ENCODE assay signal across 9 cellular contexts in genomic region chr12:52023976-52024688, GRCh38. TPM values are rescaled to one million over a fixed set of nuclear protein-coding genes. Genes with fewer than 3 reads are reported as not detected.
DNase-seq lines count a peak whose midpoint lies in the region; ATAC-seq and TF ChIP-seq lines count a peak whose summit lies in the region.
"Had no signal": no experiment of that assay in that cellular context is flagged by ENCODE, and none has a peak within 500 bp of the region (broad histone marks: within the 10 kb centered on the region; RNA-seq: fewer than 3 reads in every experiment).

No MANE protein-coding gene starts in this region.

- H3K27ac Mint-ChIP-seq in activated CD4-positive, alpha-beta T cell treated with anti-CD3 and anti-CD28 coated beads, Interleukin-2, amount 10 ng/mL, durations not matched to agents 7 days and 5 days: peak overlapping the region; percentile 99
- peak overlapping the region; percentile 85 for H3K27ac Mint-ChIP-seq in activated T-helper 17 cell treated with anti-CD3 and anti-CD28 coated beads, Interleukin-2, amount 50 U/mL, for 72 hours

- no peak for TF ChIP-seq POLR2A in adrenal gland (IDR thresholded peaks at IDR 0.05)

- TF ChIP-seq CTCF in tibial artery (IDR thresholded peaks at IDR 0.05): peak in 1 of 2 experiments; percentile 8
- TF ChIP-seq CTCF in adrenal gland (IDR thresholded peaks at IDR 0.05): peak in 2 of 6 experiments; percentile 9 to 61
- no peak for TF ChIP-seq CTCF in GM13977 (IDR thresholded peaks at IDR 0.05; ENCODE audit: extremely low read depth, insufficient read depth, missing control alignments)

- no peaks in the 10 kb centered on the region for H3K9me3 Mint-ChIP-seq in activated CD4-positive, alpha-beta T cell treated with anti-CD3 and anti-CD28 coated beads, Interleukin-2, amount 10 ng/mL, durations not matched to agents 7 days and 5 days
- H3K9me3 Mint-ChIP-seq in activated T-helper 17 cell treated with anti-CD3 and anti-CD28 coated beads, Interleukin-2, amount 50 U/mL, for 72 hours: no peaks in the 10 kb centered on the region

- no peaks in the 10 kb centered on the region for H3K27me3 Mint-ChIP-seq in activated CD4-positive, alpha-beta T cell treated with anti-CD3 and anti-CD28 coated beads, Interleukin-2, amount 10 ng/mL, durations not matched to agents 7 days and 5 days
- no peaks in the 10 kb centered on the region for H3K27me3 Mint-ChIP-seq in activated T-helper 17 cell treated with anti-CD3 and anti-CD28 coated beads, Interleukin-2, amount 50 U/mL, for 72 hours

- peak; percentile 14 for ATAC-seq in activated T-helper 17 cell treated with anti-CD3 and anti-CD28 coated beads, Interleukin-2, amount 50 U/mL, for 72 hours (replicated peaks)
- peak; percentile 8 for ATAC-seq in left colon

- DNase-seq in activated CD4-positive, alpha-beta T cell treated with anti-CD3 and anti-CD28 coated beads, Interleukin-2, amount 10 ng/mL, durations not matched to agents 7 days and 5 days: no peak
- DNase-seq in activated CD4-positive, alpha-beta T cell treated with anti-CD3 and anti-CD28 coated beads, Interleukin-2, amount 50 U/mL, for 48 hours: no peak
- DNase-seq in left colon (no peak), tibial artery (no peak), adrenal gland (no peak), activated gamma-delta T cell (lab: John Stamatoyannopoulos, UW) (no peak), GM13977 (ENCODE audit: low spot score) (no peak)

- in situ Hi-C loops in GM13977 (cut with MboI; ENCODE audit: low pct_unique_long_range_greater_than_20kb, low sequenced_read_pairs, unreplicated experiment): loop anchor here (10.0 kb wide), 1 partner anchor 101 kb away; no protein-coding TSS in a partner anchor

- peaks cover 0 to 14% of the 10 kb centered on the region in 2 donors for H3K27me3 ChIP-seq in tibial artery
- no peaks in the 10 kb centered on the region for H3K27me3 ChIP-seq in adrenal gland

- no peaks in the 10 kb centered on the region for H3K36me3 ChIP-seq in tibial artery
- no peaks in the 10 kb centered on the region for H3K36me3 ChIP-seq in adrenal gland (replicated peaks in 1 of 2)

- H3K36me3 Mint-ChIP-seq in activated CD4-positive, alpha-beta T cell treated with anti-CD3 and anti-CD28 coated beads, Interleukin-2, amount 10 ng/mL, durations not matched to agents 7 days and 5 days (ENCODE audit: low read depth): no peaks in the 10 kb centered on the region
- H3K36me3 Mint-ChIP-seq in activated T-helper 17 cell treated with anti-CD3 and anti-CD28 coated beads, Interleukin-2, amount 50 U/mL, for 72 hours (ENCODE audit: low read depth): peaks cover 4% of the 10 kb centered on the region

- intact Hi-C loops in left colon (cut with DNase I, micrococcal nuclease) (loop anchor here (5.0 to 10.0 kb wide), 2 partner anchors 58 to 61 kb away; no protein-coding TSS in a partner anchor), tibial artery (cut with DNase I; ENCODE audit: low total_unique reads) (no loop called here), adrenal gland (cut with DNase I) (no loop called here)

- H3K9me3 ChIP-seq in tibial artery: no peaks in the 10 kb centered on the region
- H3K9me3 ChIP-seq in adrenal gland (replicated peaks in 1 of 3): no peaks in the 10 kb centered on the region

- POLR2A ChIA-PET in activated CD4-positive, alpha-beta T cell treated with anti-CD3 and anti-CD28 coated beads, Interleukin-2, amount 10 ng/mL, durations not matched to agents 7 days and 5 days (lab: Charles Lee): no interaction called here

- H3K4me1 Mint-ChIP-seq in activated CD4-positive, alpha-beta T cell treated with anti-CD3 and anti-CD28 coated beads, Interleukin-2, amount 10 ng/mL, durations not matched to agents 7 days and 5 days: peaks cover 46% of the 10 kb centered on the region
- peaks cover 19% of the 10 kb centered on the region for H3K4me1 Mint-ChIP-seq in activated T-helper 17 cell treated with anti-CD3 and anti-CD28 coated beads, Interleukin-2, amount 50 U/mL, for 72 hours

- WGBS in adrenal gland, 4 donors: 22 to 37% (median 24%) methylated on average over 12 to 20 of the region's 20 CpGs

- H3K4me3 ChIP-seq in tibial artery (peak overlapping the region; percentile 52 to 67), adrenal gland (peak overlapping the region in 2 of 4 donors; percentile 38 to 68)

- peaks cover 4 to 35% (median 23%) of the 10 kb centered on the region in 4 donors for H3K4me1 ChIP-seq in tibial artery
- H3K4me1 ChIP-seq in adrenal gland (replicated peaks in 1 of 2): peaks cover 16 to 36% of the 10 kb centered on the region in 2 donors

- H3K27ac ChIP-seq in tibial artery: peak overlapping the region in 1 of 2 donors; percentile 10
- H3K27ac ChIP-seq in adrenal gland: peak overlapping the region in 2 of 5 donors; percentile 41 to 68

- peak overlapping the region; percentile 84 for H3K4me3 Mint-ChIP-seq in activated CD4-positive, alpha-beta T cell treated with anti-CD3 and anti-CD28 coated beads, Interleukin-2, amount 10 ng/mL, durations not matched to agents 7 days and 5 days
- peak overlapping the region; percentile 83 for H3K4me3 Mint-ChIP-seq in activated T-helper 17 cell treated with anti-CD3 and anti-CD28 coated beads, Interleukin-2, amount 50 U/mL, for 72 hours

- CTCF ChIA-PET in activated CD4-positive, alpha-beta T cell treated with anti-CD3 and anti-CD28 coated beads, Interleukin-2, amount 10 ng/mL, durations not matched to agents 7 days and 5 days (lab: Charles Lee): interaction anchor here (0.6 to 12.4 kb wide), 34 partner anchors 8 to 1332 kb away, joined by 3 to 225 read pairs (median 7); partner anchors contain the start of genes ANKRD33, ATG101 and TAMALIN

RNA-seq across cellular contexts. Expression of gene TAMALIN, which starts 17.4 kb away (rescaled TPM):
- total RNA-seq in activated CD4-positive, alpha-beta T cell treated with anti-CD3 and anti-CD28 coated beads, Interleukin-2, amount 10 ng/mL, durations not matched to agents 7 days and 5 days: 1 to 10 TPM; 5.7 to 6.9 TPM
- 10 to 100 TPM in 1 of 2 donors, 1 to 10 TPM in 1; 3.5 to 26.3 TPM for total RNA-seq in activated T-helper 17 cell treated with anti-CD3 and anti-CD28 coated beads, Interleukin-2, amount 50 U/mL, for 72 hours
- 10 to 100 TPM in 1 of 2 donors, 1 to 10 TPM in 1; 9.0 to 10.7 TPM for total RNA-seq in left colon
- total RNA-seq in adrenal gland: 10 to 100 TPM in 5 of 8 donors, 1 to 10 TPM in 3; 1.8 to 26.0 (median 14.9) TPM
- 10 to 100 TPM in 2 of 3 donors, 1 to 10 TPM in 1; 5.3 to 44.9 (median 41.3) TPM for polyA plus RNA-seq in adrenal gland

RNA-seq across cellular contexts. Expression of gene NR4A1, which starts 27.1 kb away (rescaled TPM):
- 1 to 10 TPM; 2.1 to 2.7 TPM for total RNA-seq in activated CD4-positive, alpha-beta T cell treated with anti-CD3 and anti-CD28 coated beads, Interleukin-2, amount 10 ng/mL, durations not matched to agents 7 days and 5 days
- 10 to 100 TPM in 1 of 2 donors, 1 to 10 TPM in 1; 9.9 to 47.6 TPM for total RNA-seq in activated T-helper 17 cell treated with anti-CD3 and anti-CD28 coated beads, Interleukin-2, amount 50 U/mL, for 72 hours
- 100 to 1,000 TPM in 1 of 2 donors, 10 to 100 TPM in 1; 37.7 to 182 TPM for total RNA-seq in left colon
- total RNA-seq in adrenal gland: 100 to 1,000 TPM in 5 of 8 donors, 10 to 100 TPM in 3; 49.5 to 854 (median 185) TPM
- 100 to 1,000 TPM in 2 of 3 donors, 10 to 100 TPM in 1; 34.5 to 499 (median 282) TPM for polyA plus RNA-seq in adrenal gland

RNA-seq across cellular contexts. Expression of gene ATG101, which starts 45.6 kb away (rescaled TPM):
- total RNA-seq in activated CD4-positive, alpha-beta T cell treated with anti-CD3 and anti-CD28 coated beads, Interleukin-2, amount 10 ng/mL, durations not matched to agents 7 days and 5 days: 10 to 100 TPM; 28.3 to 30.4 TPM
- total RNA-seq in activated T-helper 17 cell treated with anti-CD3 and anti-CD28 coated beads, Interleukin-2, amount 50 U/mL, for 72 hours: 10 to 100 TPM; 27.6 to 31.1 TPM
- total RNA-seq in left colon: 10 to 100 TPM; 35.0 to 36.3 TPM
- 10 to 100 TPM; 28.8 to 60.4 (median 38.6) TPM for total RNA-seq in adrenal gland
- 10 to 100 TPM; 20.9 to 28.6 (median 27.1) TPM for polyA plus RNA-seq in adrenal gland

RNA-seq across cellular contexts. Expression of gene SMIM41, which starts 55.4 kb away (rescaled TPM):
- total RNA-seq in activated CD4-positive, alpha-beta T cell treated with anti-CD3 and anti-CD28 coated beads, Interleukin-2, amount 10 ng/mL, durations not matched to agents 7 days and 5 days: not detected
- total RNA-seq in activated T-helper 17 cell treated with anti-CD3 and anti-CD28 coated beads, Interleukin-2, amount 50 U/mL, for 72 hours: not detected
- under 1 TPM in 1 of 2 donors, not detected in 1; 0.31 TPM for total RNA-seq in left colon
- total RNA-seq in adrenal gland: 1 to 10 TPM in 1 of 8 donors, under 1 TPM in 2, not detected in 5; 0.54 to 2.1 (median 0.83) TPM
- under 1 TPM in 1 of 3 donors, not detected in 2; 0.10 TPM for polyA plus RNA-seq in adrenal gland
- total RNA-seq: SK-MEL-5 had no signal

Comparison
In these comparisons a context has a peak if more than half of its experiments do, and no peak if none do; other contexts are left out.
1. intact Hi-C loops: an anchor here in left colon (5.0 to 10.0 kb wide); none called in tibial artery and adrenal gland.